ENCODE assay signal across 26 cellular contexts in genomic region chr1:245292571-245292970, GRCh38.
"Had no signal": no experiment of that assay in that cellular context is flagged by ENCODE, and none has a peak within 500 bp of the region (broad histone marks: within the 10 kb centered on the region; RNA-seq: fewer than 3 reads in every experiment).

No MANE protein-coding gene starts in this region.

- H3K27me3 ChIP-seq: adrenal gland, ascending aorta, brain microvascular endothelial cell, hepatocyte, left lung, sigmoid colon, testis, vagina had no signal

- DNase-seq: activated B cell treated with CpG ODN at 0.5 μM for 24 hours; activated CD4-positive, alpha-beta T cell treated with anti-CD3 and anti-CD28 coated beads for 36 hours; activated CD4-positive, alpha-beta T cell treated with anti-CD3 and anti-CD28 coated beads, Interleukin-2, amount 50 U/mL, for 4 hours; activated CD8-positive, alpha-beta memory T cell treated with anti-CD3 and anti-CD28 coated beads, Interleukin-2, amount 50 U/mL, for 48 hours; activated naive CD4-positive, alpha-beta T cell; activated T-cell treated with anti-CD3 and anti-CD28 coated beads, Interleukin-2, amount 50 U/mL, for 4 hours; adrenal gland; brain microvascular endothelial cell; central memory CD4-positive, alpha-beta T cell; effector memory CD4-positive, alpha-beta T cell; glutamatergic neuron; immature natural killer cell; left lung; naive thymus-derived CD4-positive, alpha-beta T cell; retina; sigmoid colon; stimulated activated CD4-positive, alpha-beta T cell treated with anti-CD3 and anti-CD28 coated beads, Interleukin-2, amount 100 ng/mL, for 48 hours; stimulated activated CD8-positive, alpha-beta memory T cell treated with anti-CD3 and anti-CD28 coated beads, Interleukin-4, amount 100 ng/mL, for 48 hours; stimulated activated naive B cell treated with anti-CD40 and anti-IgM and Interleukin-4, amounts not matched to agents 10 μg/mL and 1 μg/mL and 100 μg/mL, for 72 hours; testis; trophoblast cell had no signal

- H3K4me3 ChIP-seq: adrenal gland, ascending aorta, hepatocyte, left lung, lung, sigmoid colon, smooth muscle cell, testis, vagina had no signal

- H3K36me3 ChIP-seq: adrenal gland, ascending aorta, brain microvascular endothelial cell, left lung, sigmoid colon, vagina had no signal

- H3K4me1 ChIP-seq: adrenal gland, ascending aorta, left lung, testis, vagina had no signal

- H2AFZ ChIP-seq: hepatocyte had no signal

- H3K27ac ChIP-seq: adrenal gland, ascending aorta, brain microvascular endothelial cell, hepatocyte, left lung, sigmoid colon, testis, vagina had no signal

- H3K9me3 ChIP-seq: adrenal gland, ascending aorta, left lung, sigmoid colon, testis, vagina had no signal

- H3K4me2 ChIP-seq: hepatocyte, smooth muscle cell had no signal
